ENCODE assay signal across 8 cellular contexts in the genomic region with DNA sequence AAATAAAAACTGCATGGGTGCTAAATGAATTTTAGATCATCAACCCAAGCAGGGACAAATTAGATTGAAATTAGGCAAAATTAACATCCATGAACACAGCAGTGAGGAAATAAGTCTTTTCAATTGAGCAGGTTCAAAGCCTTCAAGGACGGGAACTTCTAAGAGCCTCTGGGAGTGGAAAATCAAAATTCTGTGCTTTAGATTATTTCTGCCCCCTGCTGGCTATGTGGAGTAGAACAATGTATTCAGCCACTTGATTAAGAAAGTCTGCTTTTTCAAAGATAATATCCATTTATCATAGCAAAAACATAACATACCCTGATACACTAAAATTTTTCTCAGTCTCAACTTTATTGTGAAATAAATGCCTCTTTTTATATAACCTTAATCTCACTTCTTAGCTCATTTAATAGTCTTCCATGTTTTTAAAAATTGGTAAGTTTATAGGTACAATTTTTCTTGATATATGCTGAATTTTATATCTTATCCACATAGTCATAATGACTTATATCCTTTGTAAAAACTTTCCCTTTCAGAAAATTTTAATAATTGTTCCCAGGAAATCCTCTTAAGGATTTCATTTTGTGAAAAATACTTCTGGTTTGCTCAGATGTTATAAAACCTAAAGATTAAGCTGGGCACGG. TPM values are rescaled to one million over a fixed set of nuclear protein-coding genes. Genes with fewer than 3 reads are reported as not detected.
DNase-seq lines count a peak whose midpoint lies in the region; ATAC-seq, FAIRE-seq and TF ChIP-seq lines count a peak whose summit lies in the region.

No MANE protein-coding gene starts in this region.

- no peak overlapping the region for H3K4me3 Mint-ChIP-seq in stimulated activated effector memory CD8-positive, alpha-beta T cell treated with anti-CD3 and anti-CD28 coated beads, Interleukin-12 subunit alpha, Interleukin-12 subunit beta, amount 100 ng/mL, for 72 hours

- H3K4me1 ChIP-seq in liver (ENCODE audit: control insufficient read depth in 4 of 4, insufficient read depth in 4 of 4, low read length in 3 of 4) = no peaks in the 10 kb centered on the region

- no peak overlapping the region for H3K4me3 ChIP-seq in choroid plexus epithelial cell (ENCODE audit: low read depth, low read length)
- H3K4me3 ChIP-seq in liver (ENCODE audit: low read depth in 1 of 3, low read length in 3 of 3) = no peak overlapping the region

- TF ChIP-seq RAD21 in liver (IDR thresholded peaks at IDR 0.05) = peak; percentile 85 to 87

- no peak for ATAC-seq in stimulated activated effector memory CD8-positive, alpha-beta T cell treated with anti-CD3 and anti-CD28 coated beads, Interleukin-12 subunit alpha, Interleukin-12 subunit beta, amount 100 ng/mL, for 72 hours
- ATAC-seq in HG02642 (IDR thresholded peaks at IDR 0.05; ENCODE audit: poor library complexity, unreplicated experiment) = no peak

- TF ChIP-seq CTCF in GM12872 (IDR thresholded peaks at IDR 0.05; ENCODE audit: insufficient read depth, low read depth, low read length) (peak; percentile 66), choroid plexus epithelial cell (conservative IDR thresholded peaks at IDR 0.05; ENCODE audit: low read depth, low read length) (peak; percentile 70), liver (IDR thresholded peaks at IDR 0.05; ENCODE audit: low read depth, low read length, missing input control) (peak; percentile 75)

- peaks cover 52% of the 10 kb centered on the region for H3K36me3 Mint-ChIP-seq in stimulated activated effector memory CD8-positive, alpha-beta T cell treated with anti-CD3 and anti-CD28 coated beads, Interleukin-12 subunit alpha, Interleukin-12 subunit beta, amount 100 ng/mL, for 72 hours

- 45% methylated on average over 2 of the region's 2 CpGs for WGBS in liver

- DNase-seq in NCI-H2029 treated with DMSO at 0.1 percent for 48 hours (lab: John Stamatoyannopoulos, UW) = peak; percentile 77
- DNase-seq in T-helper 2 cell = peak in 3 of 5 experiments; percentile 6 to 52 (median 27)
- peak; percentile 78 for DNase-seq in choroid plexus epithelial cell (ENCODE audit: low read depth)
- DNase-seq in stimulated activated effector memory CD8-positive, alpha-beta T cell treated with anti-CD3 and anti-CD28 coated beads, Interleukin-12 subunit alpha, Interleukin-12 subunit beta, amount 100 ng/mL, for 72 hours (ENCODE audit: low spot score in 2 of 2) = peak; percentile 27 to 65

- H3K4me1 Mint-ChIP-seq in stimulated activated effector memory CD8-positive, alpha-beta T cell treated with anti-CD3 and anti-CD28 coated beads, Interleukin-12 subunit alpha, Interleukin-12 subunit beta, amount 100 ng/mL, for 72 hours = no peaks in the 10 kb centered on the region

- peak; percentile 95 for FAIRE-seq in A204.1 (lab: Jason Lieb, UNC)

- no peak overlapping the region for H3K27ac ChIP-seq in liver (ENCODE audit: low read depth in 1 of 2, low read length in 2 of 2)

- no peak overlapping the region for H3K9ac ChIP-seq in liver (ENCODE audit: low read depth in 1 of 2, low read length in 2 of 2)

- H3K27ac Mint-ChIP-seq in stimulated activated effector memory CD8-positive, alpha-beta T cell treated with anti-CD3 and anti-CD28 coated beads, Interleukin-12 subunit alpha, Interleukin-12 subunit beta, amount 100 ng/mL, for 72 hours = no peak overlapping the region

- H3K36me3 ChIP-seq in liver (ENCODE audit: control insufficient read depth in 4 of 4, insufficient read depth in 3 of 4, low read depth in 1 of 4, low read length in 3 of 4) = peaks cover 0 to 2% (median 0%) of the 10 kb centered on the region in 4 donors

- no peaks in the 10 kb centered on the region for H3K9me3 Mint-ChIP-seq in stimulated activated effector memory CD8-positive, alpha-beta T cell treated with anti-CD3 and anti-CD28 coated beads, Interleukin-12 subunit alpha, Interleukin-12 subunit beta, amount 100 ng/mL, for 72 hours

- H3K9me3 ChIP-seq in liver (ENCODE audit: control insufficient read depth in 4 of 4, low read length in 3 of 4) = no peaks in the 10 kb centered on the region

- H3K27me3 ChIP-seq in liver (ENCODE audit: control insufficient read depth in 4 of 4, insufficient read depth in 4 of 4, low read length in 3 of 4) = no peaks in the 10 kb centered on the region

TF ChIP-seq in liver, 16 proteins besides CTCF, POLR2A, EP300 and RAD21:
- TF ChIP-seq FOXA2 (IDR thresholded peaks at IDR 0.05) = no peak
- TF ChIP-seq, protein P1, sequence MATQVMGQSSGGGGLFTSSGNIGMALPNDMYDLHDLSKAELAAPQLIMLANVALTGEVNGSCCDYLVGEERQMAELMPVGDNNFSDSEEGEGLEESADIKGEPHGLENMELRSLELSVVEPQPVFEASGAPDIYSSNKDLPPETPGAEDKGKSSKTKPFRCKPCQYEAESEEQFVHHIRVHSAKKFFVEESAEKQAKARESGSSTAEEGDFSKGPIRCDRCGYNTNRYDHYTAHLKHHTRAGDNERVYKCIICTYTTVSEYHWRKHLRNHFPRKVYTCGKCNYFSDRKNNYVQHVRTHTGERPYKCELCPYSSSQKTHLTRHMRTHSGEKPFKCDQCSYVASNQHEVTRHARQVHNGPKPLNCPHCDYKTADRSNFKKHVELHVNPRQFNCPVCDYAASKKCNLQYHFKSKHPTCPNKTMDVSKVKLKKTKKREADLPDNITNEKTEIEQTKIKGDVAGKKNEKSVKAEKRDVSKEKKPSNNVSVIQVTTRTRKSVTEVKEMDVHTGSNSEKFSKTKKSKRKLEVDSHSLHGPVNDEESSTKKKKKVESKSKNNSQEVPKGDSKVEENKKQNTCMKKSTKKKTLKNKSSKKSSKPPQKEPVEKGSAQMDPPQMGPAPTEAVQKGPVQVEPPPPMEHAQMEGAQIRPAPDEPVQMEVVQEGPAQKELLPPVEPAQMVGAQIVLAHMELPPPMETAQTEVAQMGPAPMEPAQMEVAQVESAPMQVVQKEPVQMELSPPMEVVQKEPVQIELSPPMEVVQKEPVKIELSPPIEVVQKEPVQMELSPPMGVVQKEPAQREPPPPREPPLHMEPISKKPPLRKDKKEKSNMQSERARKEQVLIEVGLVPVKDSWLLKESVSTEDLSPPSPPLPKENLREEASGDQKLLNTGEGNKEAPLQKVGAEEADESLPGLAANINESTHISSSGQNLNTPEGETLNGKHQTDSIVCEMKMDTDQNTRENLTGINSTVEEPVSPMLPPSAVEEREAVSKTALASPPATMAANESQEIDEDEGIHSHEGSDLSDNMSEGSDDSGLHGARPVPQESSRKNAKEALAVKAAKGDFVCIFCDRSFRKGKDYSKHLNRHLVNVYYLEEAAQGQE (IDR thresholded peaks at IDR 0.05) = no peak
- no peak for TF ChIP-seq RXRA (IDR thresholded peaks at IDR 0.05)
- TF ChIP-seq YY1 (IDR thresholded peaks at IDR 0.05) = no peak
- no peak for TF ChIP-seq FOXA1 (IDR thresholded peaks at IDR 0.05)
- TF ChIP-seq EGR1 (IDR thresholded peaks at IDR 0.05; ENCODE audit: low read depth in 2 of 2) = no peak
- no peak for TF ChIP-seq SP1 (IDR thresholded peaks at IDR 0.05)

RNA-seq across cellular contexts. Expression of gene NOL11, which starts 28.1 kb away (rescaled TPM):
- total RNA-seq in liver = 10 to 100 TPM; 20.2 to 27.2 TPM
- polyA plus RNA-seq in liver = 10 to 100 TPM; 11.8 to 21.1 TPM

Comparison
In these comparisons a context has a peak if more than half of its experiments do, and no peak if none do; other contexts are left out.
1. DNase-seq: peak in every context shown above with its lines; median percentile 78 in choroid plexus epithelial cell; 77 in NCI-H2029 treated with DMSO at 0.1 percent for 48 hours; 46 in stimulated activated effector memory CD8-positive, alpha-beta T cell treated with anti-CD3 and anti-CD28 coated beads, Interleukin-12 subunit alpha, Interleukin-12 subunit beta, amount 100 ng/mL, for 72 hours; 27 in T-helper 2 cell.